8 cellular contexts compared by ENCODE assay signal in the genomic region with DNA sequence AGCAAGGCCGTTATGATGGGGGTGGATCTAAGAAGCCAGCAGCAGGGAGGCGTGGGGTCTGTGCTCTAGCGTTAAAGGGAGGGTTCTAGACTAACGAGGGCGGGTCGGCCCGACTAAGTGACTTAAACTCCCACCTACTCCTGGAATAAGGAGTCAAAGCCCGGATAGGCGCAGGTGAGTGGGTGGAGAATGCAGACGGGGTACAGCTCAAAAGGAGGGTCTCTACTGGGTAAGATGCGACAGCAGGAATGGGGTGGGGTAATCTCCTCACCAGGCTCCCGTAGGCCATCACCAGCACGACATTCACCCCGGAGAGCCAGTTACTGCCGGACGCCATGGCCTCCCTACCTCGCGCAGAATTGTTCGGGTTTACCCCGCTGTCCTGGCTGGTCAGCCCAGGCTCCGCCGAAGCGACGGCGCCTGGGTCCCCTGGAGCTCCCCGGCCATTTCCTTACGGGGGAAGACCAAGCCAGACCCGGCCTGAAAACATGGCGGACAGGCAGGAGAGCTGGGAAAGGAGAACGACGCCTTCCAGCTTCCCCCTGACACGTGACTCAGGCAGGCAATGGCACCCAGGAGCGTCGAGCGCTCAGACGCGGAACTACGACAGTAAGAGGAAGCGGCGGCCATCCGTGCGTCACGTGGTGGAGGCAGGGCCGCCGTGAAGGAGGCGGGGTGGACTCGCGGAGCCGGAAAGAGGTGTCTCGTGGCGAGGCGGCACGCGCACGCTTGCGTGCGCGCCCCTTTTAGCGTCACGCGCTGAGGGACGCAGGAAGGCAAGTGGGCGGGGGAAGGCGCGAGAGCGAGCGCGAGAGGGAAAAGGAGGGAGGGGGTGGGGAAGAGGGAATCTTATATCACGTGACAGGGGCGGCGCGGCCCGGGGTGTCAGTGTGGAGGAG. TPM values are rescaled to one million over a fixed set of nuclear protein-coding genes. Genes with fewer than 3 reads are reported as not detected.
DNase-seq lines count a peak whose midpoint lies in the region; ATAC-seq and TF ChIP-seq lines count a peak whose summit lies in the region.

A gene with protein sequence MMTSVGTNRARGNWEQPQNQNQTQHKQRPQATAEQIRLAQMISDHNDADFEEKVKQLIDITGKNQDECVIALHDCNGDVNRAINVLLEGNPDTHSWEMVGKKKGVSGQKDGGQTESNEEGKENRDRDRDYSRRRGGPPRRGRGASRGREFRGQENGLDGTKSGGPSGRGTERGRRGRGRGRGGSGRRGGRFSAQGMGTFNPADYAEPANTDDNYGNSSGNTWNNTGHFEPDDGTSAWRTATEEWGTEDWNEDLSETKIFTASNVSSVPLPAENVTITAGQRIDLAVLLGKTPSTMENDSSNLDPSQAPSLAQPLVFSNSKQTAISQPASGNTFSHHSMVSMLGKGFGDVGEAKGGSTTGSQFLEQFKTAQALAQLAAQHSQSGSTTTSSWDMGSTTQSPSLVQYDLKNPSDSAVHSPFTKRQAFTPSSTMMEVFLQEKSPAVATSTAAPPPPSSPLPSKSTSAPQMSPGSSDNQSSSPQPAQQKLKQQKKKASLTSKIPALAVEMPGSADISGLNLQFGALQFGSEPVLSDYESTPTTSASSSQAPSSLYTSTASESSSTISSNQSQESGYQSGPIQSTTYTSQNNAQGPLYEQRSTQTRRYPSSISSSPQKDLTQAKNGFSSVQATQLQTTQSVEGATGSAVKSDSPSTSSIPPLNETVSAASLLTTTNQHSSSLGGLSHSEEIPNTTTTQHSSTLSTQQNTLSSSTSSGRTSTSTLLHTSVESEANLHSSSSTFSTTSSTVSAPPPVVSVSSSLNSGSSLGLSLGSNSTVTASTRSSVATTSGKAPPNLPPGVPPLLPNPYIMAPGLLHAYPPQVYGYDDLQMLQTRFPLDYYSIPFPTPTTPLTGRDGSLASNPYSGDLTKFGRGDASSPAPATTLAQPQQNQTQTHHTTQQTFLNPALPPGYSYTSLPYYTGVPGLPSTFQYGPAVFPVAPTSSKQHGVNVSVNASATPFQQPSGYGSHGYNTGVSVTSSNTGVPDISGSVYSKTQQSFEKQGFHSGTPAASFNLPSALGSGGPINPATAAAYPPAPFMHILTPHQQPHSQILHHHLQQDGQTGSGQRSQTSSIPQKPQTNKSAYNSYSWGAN (plus strand): TSS at position 885 of the 899 bp plus-strand sequence. CDS start 4,169 bp downstream, outside the sequence.

- H3K27ac Mint-ChIP-seq in CD8-positive, alpha-beta T cell = peak within 1 kb of the TSS; percentile 99

- peak within 1 kb of the TSS; percentile 93 for H3K27ac ChIP-seq in CD8-positive, alpha-beta T cell (ENCODE audit: low read depth, low read length)
- H3K27ac ChIP-seq in lower lobe of right lung = peak within 1 kb of the TSS; percentile 97

- H3K4me3 ChIP-seq in CD8-positive, alpha-beta T cell (ENCODE audit: low read depth, low read length) = peak within 1 kb of the TSS; percentile 68
- H3K4me3 ChIP-seq in lower lobe of right lung = peak within 1 kb of the TSS; percentile 77

- no peaks in the 10 kb centered on the region for H3K27me3 Mint-ChIP-seq in CD8-positive, alpha-beta T cell (ENCODE audit: low read depth)

- DNase-seq in CD8-positive, alpha-beta T cell = peak; percentile 97 to 99 (median 98)
- DNase-seq in HS-27A (ENCODE audit: low read depth) = peak; percentile 92
- peak; percentile 91 for DNase-seq in NK-92 (lab: John Stamatoyannopoulos, UW; ENCODE audit: unreplicated experiment)
- peak; percentile 95 to 98 for DNase-seq in activated CD8-positive, alpha-beta memory T cell treated with anti-CD3 and anti-CD28 coated beads for 1 hour (ENCODE audit: extremely low read depth in 1 of 2, low read depth in 1 of 2)
- peak; percentile 97 for DNase-seq in effector CD4-positive, alpha-beta T cell
- peak; percentile 100 for DNase-seq in lower lobe of right lung
- DNase-seq in stimulated activated CD4-positive, alpha-beta T cell treated with anti-CD3 and anti-CD28 coated beads, TNF-alpha, amount 100 ng/mL, for 24 hours (ENCODE audit: low read depth in 3 of 3) = peak; percentile 97 to 99 (median 98)

- TF ChIP-seq CTCF in CD8-positive, alpha-beta T cell (IDR thresholded peaks at IDR 0.05) = no peak
- TF ChIP-seq CTCF in lower lobe of right lung (IDR thresholded peaks at IDR 0.05) = no peak

- no peaks in the 10 kb centered on the region for H3K9me3 Mint-ChIP-seq in CD8-positive, alpha-beta T cell

- ATAC-seq in CD8-positive, alpha-beta T cell = peak; percentile 82
- peak; percentile 91 for ATAC-seq in GM19467 (IDR thresholded peaks at IDR 0.05; ENCODE audit: unreplicated experiment)
- peak; percentile 97 to 98 for ATAC-seq in lower lobe of right lung

- peak within 1 kb of the TSS; percentile 95 for H3K4me3 Mint-ChIP-seq in CD8-positive, alpha-beta T cell

- H3K36me3 ChIP-seq in CD8-positive, alpha-beta T cell (ENCODE audit: insufficient read depth, low read length) = peaks cover 14% of the 10 kb centered on the region
- peaks cover 34% of the 10 kb centered on the region for H3K36me3 ChIP-seq in lower lobe of right lung

- peaks cover 71% of the 10 kb centered on the region for H3K4me1 Mint-ChIP-seq in CD8-positive, alpha-beta T cell (ENCODE audit: low read depth)

- H3K9me3 ChIP-seq in CD8-positive, alpha-beta T cell (ENCODE audit: low read length) = no peaks in the 10 kb centered on the region
- no peaks in the 10 kb centered on the region for H3K9me3 ChIP-seq in lower lobe of right lung

- intact Hi-C loops in CD8-positive, alpha-beta T cell (cut with DNase I, micrococcal nuclease) = loop anchor here (1.0 to 5.0 kb wide), 15 partner anchors 21 to 1637 kb away; partner anchors contain the start of genes GON4L (in 2 of the 2), HAX1 (in 2 of the 2), RPS27 (in 2 of the 2) and SYT11 (in 2 of the 2)
- intact Hi-C loops in lower lobe of right lung (cut with DNase I) = no loop called here

- CTCF ChIA-PET in CD8-positive, alpha-beta T cell (lab: Charles Lee) = interaction anchor here (0.6 to 2.5 kb wide), 4 partner anchors 21 to 229 kb away, joined by 3 to 8 read pairs (median 7); no protein-coding TSS in a partner anchor

- peaks cover 55% of the 10 kb centered on the region for H3K36me3 Mint-ChIP-seq in CD8-positive, alpha-beta T cell

- H3K4me1 ChIP-seq in CD8-positive, alpha-beta T cell (ENCODE audit: insufficient read depth, low read length) = peaks cover 54% of the 10 kb centered on the region
- H3K4me1 ChIP-seq in lower lobe of right lung = peaks cover 61% of the 10 kb centered on the region

- H3K27me3 ChIP-seq in CD8-positive, alpha-beta T cell (ENCODE audit: insufficient read depth, low read length) = no peaks in the 10 kb centered on the region
- no peaks in the 10 kb centered on the region for H3K27me3 ChIP-seq in lower lobe of right lung (ENCODE audit: low read depth)

- POLR2A ChIA-PET in CD8-positive, alpha-beta T cell (lab: Charles Lee) = interaction anchor here (1.0 to 3.5 kb wide), 9 partner anchors 10 to 243 kb away, joined by 3 to 14 read pairs (median 4); partner anchors contain the start of genes JTB and RPS27

RNA-seq across cellular contexts. Expression of the gene that starts here (rescaled TPM):
- 100 to 1,000 TPM; 212 to 226 TPM for total RNA-seq in CD8-positive, alpha-beta T cell
- total RNA-seq in lower lobe of right lung = 142 TPM

Comparison
In these comparisons a context has a peak if more than half of its experiments do, and no peak if none do; other contexts are left out.
1. Peak in every context shown above with its lines: DNase-seq, ATAC-seq, H3K4me3 ChIP-seq and H3K27ac ChIP-seq.